In genomic region chr17:63601439-63602371, GRCh38 we compare ENCODE assay signal across 8 cellular contexts. TPM values are rescaled to one million over a fixed set of nuclear protein-coding genes. Genes with fewer than 3 reads are reported as not detected.
DNase-seq lines count a peak whose midpoint lies in the region; ATAC-seq and TF ChIP-seq lines count a peak whose summit lies in the region.

No MANE protein-coding gene starts in this region.

- peak overlapping the region; percentile 82 for H3K4me3 ChIP-seq in A673 (ENCODE audit: low read depth, low read length, poor library complexity, severe bottlenecking)
- peak overlapping the region; percentile 82 for H3K4me3 ChIP-seq in HFF-Myc (replicated peaks; ENCODE audit: low read depth, low read length)
- peak overlapping the region; percentile 70 to 74 (median 72) for H3K4me3 ChIP-seq in transverse colon

- CTCF ChIA-PET in A673 (lab: Charles Lee), result no interaction called here

- in situ Hi-C loops in transverse colon (cut with MboI; ENCODE audit: low pct_ligation_motif_present in 1 of 4, low pct_unique_long_range_greater_than_20kb in 1 of 4, low sequenced_read_pairs in 3 of 4), result no loop called here

- no peaks in the 10 kb centered on the region for H3K27me3 ChIP-seq in A673 (replicated peaks; ENCODE audit: insufficient read depth, low read depth, low read length, poor library complexity)
- no peaks in the 10 kb centered on the region for H3K27me3 ChIP-seq in transverse colon

- H3K9me3 ChIP-seq in A673 (ENCODE audit: low read depth, low read length, poor library complexity, severe bottlenecking), result no peaks in the 10 kb centered on the region
- no peaks in the 10 kb centered on the region for H3K9me3 ChIP-seq in transverse colon

- whole genome bisulfite sequencing in transverse colon (ENCODE audit: low coverage in 1 of 2), 2 donors, result 33 to 35% methylated on average over 8 to 9 of the region's 9 CpGs

- no peak for TF ChIP-seq POLR2A in transverse colon (IDR thresholded peaks at IDR 0.05)

- ATAC-seq in left lobe of liver (peak; percentile 83), GM21825 (IDR thresholded peaks at IDR 0.05; ENCODE audit: unreplicated experiment) (no peak), GM21381 (IDR thresholded peaks at IDR 0.05; ENCODE audit: unreplicated experiment) (no peak)

- peak overlapping the region; percentile 83 for H3K27ac ChIP-seq in A673 (ENCODE audit: low read depth, low read length, poor library complexity, severe bottlenecking)
- peak overlapping the region; percentile 83 to 90 (median 87) for H3K27ac ChIP-seq in transverse colon

- TF ChIP-seq CTCF in A673 (conservative IDR thresholded peaks at IDR 0.05; ENCODE audit: low read depth, low read length) (no peak), HFF-Myc (IDR thresholded peaks at IDR 0.05; ENCODE audit: low read depth, low read length, missing control alignments) (no peak), transverse colon (IDR thresholded peaks at IDR 0.05) (no peak)

- H3K36me3 ChIP-seq in A673 (ENCODE audit: insufficient read depth, low read length, poor library complexity, severe bottlenecking), result peaks cover 19% of the 10 kb centered on the region
- H3K36me3 ChIP-seq in transverse colon, result peaks cover 0 to 18% (median 9%) of the 10 kb centered on the region in 4 donors

- TSS peak; percentile 63 for BruUV-seq in A673 (replicated peaks; lab: Mats Ljungman, UMichigan)

- POLR2A ChIA-PET in A673 (lab: Charles Lee; ENCODE audit: low non-redundant PET), result interaction anchor here (0.6 to 0.7 kb wide), 2 partner anchors 73 to 171 kb away, joined by 5 to 7 read pairs; no protein-coding TSS in a partner anchor

- H3K4me1 ChIP-seq in A673 (ENCODE audit: insufficient read depth, low read length, poor library complexity, severe bottlenecking) (peaks cover 11% of the 10 kb centered on the region), transverse colon (peaks cover 14 to 25% (median 15%) of the 10 kb centered on the region in 4 donors)

- intact Hi-C loops in A673 (cut with micrococcal nuclease; ENCODE audit: unreplicated experiment) (no loop called here), transverse colon (cut with DNase I; ENCODE audit: low total_unique reads) (no loop called here)

- no peak for TF ChIP-seq EP300 in transverse colon (IDR thresholded peaks at IDR 0.05; ENCODE audit: low read depth)

- DNase-seq in A673 (ENCODE audit: low spot score) (peak; percentile 10), HFF-Myc (ENCODE audit: extremely low read depth, low read depth) (no peak), astrocyte of the hippocampus (ENCODE audit: low read depth, low spot score) (peak; percentile 34), left lobe of liver (ENCODE audit: low spot score) (peak; percentile 86), transverse colon (peak; percentile 56), activated gamma-delta T cell treated with Interleukin-2 at 50 U/mL for 16 hours (no peak)

RNA-seq across cellular contexts. Expression of gene TACO1, which starts 1.0 kb away (rescaled TPM):
- total RNA-seq in A673 (2021) (38.7 and 39.0 TPM in 2 replicates), left lobe of liver (47.9 TPM), transverse colon (10 to 100 TPM in 3 of 4 donors, 1 to 10 TPM in 1; 4.6 to 79.7 (median 28.3) TPM)

RNA-seq across cellular contexts. Expression of gene MAP3K3, which starts 20.5 kb away (rescaled TPM):
- total RNA-seq in A673 (2021), result 25.9 and 27.8 TPM in 2 replicates
- total RNA-seq in left lobe of liver, result 11.6 TPM
- total RNA-seq in transverse colon, result 10 to 100 TPM; 15.7 to 32.1 (median 24.7) TPM

RNA-seq across cellular contexts. Expression of gene DCAF7, which starts 51.4 kb away (rescaled TPM):
- total RNA-seq in A673 (2021), result 116 and 138 TPM in 2 replicates
- 24.3 TPM for total RNA-seq in left lobe of liver
- 10 to 100 TPM; 29.2 to 42.9 (median 41.9) TPM for total RNA-seq in transverse colon

Comparison
In these comparisons a context has a peak if more than half of its experiments do, and no peak if none do; other contexts are left out.
1. DNase-seq: peak in A673 (single experiment), astrocyte of the hippocampus (single experiment), left lobe of liver (single experiment) and transverse colon (single experiment); none in HFF-Myc (single experiment) and activated gamma-delta T cell treated with Interleukin-2 at 50 U/mL for 16 hours (single experiment).
2. Peak in every context shown above with its lines, with median percentiles within 50 percentile points of each other: H3K4me3 ChIP-seq.